ENCODE assay signal across 7 cellular contexts in genomic region chr7:75092892-75093249, GRCh38. TPM values are rescaled to one million over a fixed set of nuclear protein-coding genes. Genes with fewer than 3 reads are reported as not detected.
A peak's percentile ranks its signal among the peaks of the same experiment; 100 is the strongest.
DNase-seq lines count a peak whose midpoint lies in the region; ATAC-seq and TF ChIP-seq lines count a peak whose summit lies in the region.
"Not testable (repeated sequence)": the region's sequence is repeated elsewhere in the genome, so short reads cannot be mapped to it uniquely, and the experiment has no call there.

No MANE protein-coding gene starts in this region.

- no CpG with 5 or more reads among the region's 41 CpGs for WGBS in mesenchymal stem cell

- ATAC-seq in GM19023 (IDR thresholded peaks at IDR 0.05; ENCODE audit: unreplicated experiment) (peak; percentile 95), HG02885 (IDR thresholded peaks at IDR 0.05; ENCODE audit: poor library complexity, unreplicated experiment) (peak; percentile 96), PC-3 (peak; percentile 96)

- not testable (repeated sequence) for TF ChIP-seq CTCF in PC-3 (conservative IDR thresholded peaks at IDR 0.05; ENCODE audit: low read depth, low read length)

- H3K4ac ChIP-seq in mesenchymal stem cell (ENCODE audit: low read depth in 1 of 2, low read length in 2 of 2) = not testable (repeated sequence)

- H2AFZ ChIP-seq in PC-3 (ENCODE audit: low read length); mesenchymal stem cell (ENCODE audit: low read depth, low read length): not testable (repeated sequence)

- H4K91ac ChIP-seq in mesenchymal stem cell (ENCODE audit: low read length) = not testable (repeated sequence)

- H3K9ac ChIP-seq in PC-3 (ENCODE audit: low read length) (peak overlapping the region; percentile 70), mesenchymal stem cell (ENCODE audit: low read length) (peak overlapping the region; percentile 63)

- H3K9me3 ChIP-seq in PC-3 (ENCODE audit: low read length); effector memory CD4-positive, alpha-beta T cell (ENCODE audit: control insufficient read depth, low read length); mesenchymal stem cell (ENCODE audit: control insufficient read depth, low read length): not testable (repeated sequence)

- not testable (repeated sequence) for H4K20me1 ChIP-seq in PC-3 (ENCODE audit: low read length)

- H3K27ac ChIP-seq in PC-3 (ENCODE audit: low read length) = peak overlapping the region; percentile 59
- peak overlapping the region; percentile 73 for H3K27ac ChIP-seq in effector memory CD4-positive, alpha-beta T cell (ENCODE audit: insufficient read depth, low read length, poor library complexity, severe bottlenecking)
- not testable (repeated sequence) for H3K27ac ChIP-seq in mesenchymal stem cell (ENCODE audit: low read length, poor library complexity, severe bottlenecking)

- DNase-seq in PC-3, mesenchymal stem cell: not testable (repeated sequence)
- peak; percentile 86 for DNase-seq in activated T-cell treated with anti-CD3 and anti-CD28 coated beads for 24 hours (ENCODE audit: low read depth)
- peak; percentile 82 to 93 (median 92) for DNase-seq in effector memory CD4-positive, alpha-beta T cell
- peak; percentile 81 to 82 for DNase-seq in stimulated activated CD4-positive, alpha-beta T cell treated with anti-CD3 and anti-CD28 coated beads, Interleukin-1b, Interleukin-23, amount 100 ng/mL, for 4 hours (ENCODE audit: low read depth in 2 of 2)

- not testable (repeated sequence) for H2AK5ac ChIP-seq in mesenchymal stem cell (ENCODE audit: low read length, severe bottlenecking)

- H3K4me3 ChIP-seq in PC-3 (ENCODE audit: low read length) = peak overlapping the region; percentile 51; the same call in 1 of the 2 replicates
- H3K4me3 ChIP-seq in effector memory CD4-positive, alpha-beta T cell (ENCODE audit: insufficient read depth, low read depth, low read length, poor library complexity, severe bottlenecking) = not testable (repeated sequence)
- H3K4me3 ChIP-seq in mesenchymal stem cell (ENCODE audit: insufficient read depth in 1 of 2, low read depth in 1 of 2, low read length in 2 of 2) = peak overlapping the region in 1 of 2 experiments; percentile 24

- intact Hi-C loops in PC-3 (cut with micrococcal nuclease) = not testable (repeated sequence)

- CTCF ChIA-PET in PC-3 (lab: Charles Lee) = not testable (repeated sequence)

- H3K79me1 ChIP-seq in mesenchymal stem cell (replicated peaks; ENCODE audit: low read length, poor library complexity, severe bottlenecking) = not testable (repeated sequence)

- H3K4me2 ChIP-seq in PC-3 (ENCODE audit: low read length); mesenchymal stem cell (ENCODE audit: low read length, poor library complexity, severe bottlenecking): not testable (repeated sequence)

- BruUV-seq in PC-3 (replicated peaks; lab: Mats Ljungman, UMichigan) = not testable (repeated sequence)

- not testable (repeated sequence) for H2BK120ac ChIP-seq in mesenchymal stem cell (ENCODE audit: low read depth, low read length)

- H3K27me3 ChIP-seq in PC-3 (ENCODE audit: low read length); effector memory CD4-positive, alpha-beta T cell (replicated peaks; ENCODE audit: control insufficient read depth, insufficient read depth, low read length, poor library complexity, severe bottlenecking); mesenchymal stem cell (ENCODE audit: control insufficient read depth in 1 of 2, insufficient read depth in 1 of 2, low read length in 2 of 2): not testable (repeated sequence)

- not testable (repeated sequence) for H3K23ac ChIP-seq in mesenchymal stem cell (ENCODE audit: low read length in 2 of 2)

- not testable (repeated sequence) for H2BK12ac ChIP-seq in mesenchymal stem cell (ENCODE audit: low read length in 2 of 2)

- POLR2A ChIA-PET in PC-3 (lab: Charles Lee; ENCODE audit: unreplicated experiment) = not testable (repeated sequence)

- H4K8ac ChIP-seq in mesenchymal stem cell (ENCODE audit: low read length) = not testable (repeated sequence)

- not testable (repeated sequence) for H3K9me2 ChIP-seq in PC-3 (replicated peaks; ENCODE audit: low read length)

- H3K4me1 ChIP-seq in PC-3 (ENCODE audit: insufficient read depth, low read length); effector memory CD4-positive, alpha-beta T cell (ENCODE audit: control insufficient read depth, insufficient read depth, low read length, poor library complexity, severe bottlenecking); mesenchymal stem cell (ENCODE audit: control insufficient read depth, insufficient read depth, low read depth, low read length): not testable (repeated sequence)

- not testable (repeated sequence) for H2BK5ac ChIP-seq in mesenchymal stem cell (ENCODE audit: low read depth, low read length, poor library complexity, severe bottlenecking)

- H3F3A ChIP-seq in PC-3 (ENCODE audit: low read length, unreplicated experiment) = not testable (repeated sequence)

- not testable (repeated sequence) for H2BK15ac ChIP-seq in mesenchymal stem cell (ENCODE audit: low read depth, poor library complexity, severe bottlenecking)

- H3K79me2 ChIP-seq in PC-3 (ENCODE audit: low read length) = not testable (repeated sequence)

- not testable (repeated sequence) for H3K14ac ChIP-seq in mesenchymal stem cell (ENCODE audit: low read length in 2 of 2)

- not testable (repeated sequence) for H3K36me3 ChIP-seq in PC-3 (ENCODE audit: low read depth, low read length); effector memory CD4-positive, alpha-beta T cell (ENCODE audit: control insufficient read depth, insufficient read depth, low read length); mesenchymal stem cell (ENCODE audit: control insufficient read depth in 1 of 2, insufficient read depth in 2 of 2, low read depth in 1 of 2, low read length in 2 of 2)

- not testable (repeated sequence) for H3K18ac ChIP-seq in mesenchymal stem cell (ENCODE audit: low read depth in 1 of 2, low read length in 2 of 2)

RNA-seq across cellular contexts. Expression of gene GTF2IRD2B, which starts 0.5 kb away (rescaled TPM):
- total RNA-seq in PC-3 (2014; rRNA removed) = 20.2 and 28.3 TPM in 2 replicates
- 15.9 TPM for polyA plus RNA-seq in mesenchymal stem cell (2013, experiment 1 of 2)
- polyA plus RNA-seq in mesenchymal stem cell (2013, experiment 2 of 2) = 13.5 TPM

RNA-seq across cellular contexts. Expression of gene RCC1L, which starts 19.3 kb away (rescaled TPM):
- 66.8 and 78.6 TPM in 2 replicates for total RNA-seq in PC-3 (2014; rRNA removed)
- polyA plus RNA-seq in mesenchymal stem cell (2013, experiment 1 of 2) = 17.6 TPM
- polyA plus RNA-seq in mesenchymal stem cell (2013, experiment 2 of 2) = 18.3 TPM
